Comparison of ENCODE assay signal across 15 cellular contexts in genomic region chr7:145016068-145016467, GRCh38.
DNase-seq lines count a peak whose midpoint lies in the region; ATAC-seq and TF ChIP-seq lines count a peak whose summit lies in the region.
"Had no signal": no experiment of that assay in that cellular context is flagged by ENCODE, and none has a peak within 500 bp of the region (broad histone marks: within the 10 kb centered on the region; RNA-seq: fewer than 3 reads in every experiment).

No MANE protein-coding gene starts in this region.

- no peak for TF ChIP-seq POLR2A in Peyer's patch (IDR thresholded peaks at IDR 0.05)

- no peak for ATAC-seq in omental fat pad (ENCODE audit: low FRiP score)
- no peak for ATAC-seq in lower lobe of right lung
- ATAC-seq: left lobe of liver, T-cell had no signal

- H3K9me3 ChIP-seq in NT2/D1 (ENCODE audit: insufficient read depth, low read length) = no peaks in the 10 kb centered on the region
- no peaks in the 10 kb centered on the region for H3K9me3 ChIP-seq in lower lobe of right lung
- no peaks in the 10 kb centered on the region for H3K9me3 ChIP-seq in Peyer's patch
- H3K9me3 ChIP-seq: ovary had no signal

- peak; percentile 78 for DNase-seq in DMS53 (lab: John Stamatoyannopoulos, UW)
- DNase-seq in HT1080 (ENCODE audit: low read depth) = peak; percentile 58
- peak; percentile 22 for DNase-seq in NT2/D1 (ENCODE audit: low read depth, low spot score)
- DNase-seq in epithelial cell of esophagus (ENCODE audit: low read depth) = peak; percentile 26
- no peak for DNase-seq in omental fat pad (ENCODE audit: low spot score)
- DNase-seq in lower lobe of right lung = no peak
- DNase-seq in GOT3 (lab: John Stamatoyannopoulos, UW) = no peak
- no peak for DNase-seq in Peyer's patch
- DNase-seq: amygdala; cerebellar nuclear complex; hypothalamus; ovary; stimulated activated CD4-positive, alpha-beta T cell treated with anti-CD3 and anti-CD28 coated beads, Interleukin-2, amount 100 ng/mL, for 24 hours; T-cell had no signal

- intact Hi-C loops in lower lobe of right lung (cut with DNase I) = no loop called here

- no peak overlapping the region for H3K9ac ChIP-seq in NT2/D1 (ENCODE audit: insufficient read length, low read depth)

- H3K4me3 ChIP-seq in NT2/D1 (ENCODE audit: insufficient read length, low read depth) (no peak overlapping the region), epithelial cell of esophagus (ENCODE audit: low read length) (no peak overlapping the region), lower lobe of right lung (no peak overlapping the region), Peyer's patch (no peak overlapping the region)
- H3K4me3 ChIP-seq: ovary had no signal

- no peaks in the 10 kb centered on the region for H3K4me1 ChIP-seq in NT2/D1 (ENCODE audit: insufficient read depth, insufficient read length)
- H3K4me1 ChIP-seq in lower lobe of right lung = no peaks in the 10 kb centered on the region
- no peaks in the 10 kb centered on the region for H3K4me1 ChIP-seq in Peyer's patch

- TF ChIP-seq CTCF in epithelial cell of esophagus (IDR thresholded peaks at IDR 0.05; ENCODE audit: insufficient read depth, low read depth, low read length, missing control alignments) (peak; percentile 26), omental fat pad (IDR thresholded peaks at IDR 0.05) (no peak), lower lobe of right lung (IDR thresholded peaks at IDR 0.05) (no peak), Peyer's patch (IDR thresholded peaks at IDR 0.05) (no peak)

- no peak overlapping the region for H3K27ac ChIP-seq in lower lobe of right lung
- no peak overlapping the region for H3K27ac ChIP-seq in Peyer's patch
- H3K27ac ChIP-seq: ovary had no signal

- H3K36me3 ChIP-seq in NT2/D1 (ENCODE audit: insufficient read depth, insufficient read length, low read length) (no peaks in the 10 kb centered on the region), lower lobe of right lung (no peaks in the 10 kb centered on the region), Peyer's patch (no peaks in the 10 kb centered on the region)
- H3K36me3 ChIP-seq: ovary had no signal

- H3K27me3 ChIP-seq in NT2/D1 (ENCODE audit: insufficient read depth, insufficient read length) (no peaks in the 10 kb centered on the region), lower lobe of right lung (ENCODE audit: low read depth) (no peaks in the 10 kb centered on the region), Peyer's patch (no peaks in the 10 kb centered on the region)
- H3K27me3 ChIP-seq: ovary had no signal

Comparison
In these comparisons a context has a peak if more than half of its experiments do, and no peak if none do; other contexts are left out.
1. DNase-seq: peak in DMS53 (single experiment), HT1080 (single experiment), NT2/D1 (single experiment) and epithelial cell of esophagus (single experiment); none in omental fat pad (single experiment), lower lobe of right lung (single experiment), GOT3 (single experiment) and Peyer's patch (0 of 3).